In genomic region chr20:47598911-47599745, GRCh38 we compare ENCODE assay signal across 34 cellular contexts.
DNase-seq lines count a peak whose midpoint lies in the region; ATAC-seq, FAIRE-seq and TF ChIP-seq lines count a peak whose summit lies in the region.
"Had no signal": no experiment of that assay in that cellular context is flagged by ENCODE, and none has a peak within 500 bp of the region (broad histone marks: within the 10 kb centered on the region; RNA-seq: fewer than 3 reads in every experiment).

No MANE protein-coding gene starts in this region.

- H3K27ac ChIP-seq in Panc1 (ENCODE audit: low read length) = no peak overlapping the region
- no peak overlapping the region for H3K27ac ChIP-seq in body of pancreas
- H3K27ac ChIP-seq: 22Rv1, adrenal gland, parathyroid adenoma, right atrium auricular region, SJCRH30, thoracic aorta, VCaP had no signal

- H3K36me3 Mint-ChIP-seq in mesothelial cell of epicardium (peaks cover 16% of the 10 kb centered on the region), natural killer cell (no peaks in the 10 kb centered on the region)

- CTCF ChIA-PET in Panc1 (lab: Charles Lee) = interaction anchor here (0.6 kb wide), 1 partner anchor 63 kb away, joined by 3 read pairs; no protein-coding TSS in a partner anchor

- TF ChIP-seq POLR2A in GM12891 (IDR thresholded peaks at IDR 0.05; ENCODE audit: low read depth, low read length) (no peak), body of pancreas (IDR thresholded peaks at IDR 0.05) (no peak)

- H3K36me3 ChIP-seq in Panc1 (ENCODE audit: control insufficient read depth, insufficient read depth, low read length) (no peaks in the 10 kb centered on the region), body of pancreas (replicated peaks in 1 of 2; ENCODE audit: insufficient read depth in 1 of 2, low read depth in 2 of 2) (no peaks in the 10 kb centered on the region)
- H3K36me3 ChIP-seq: adrenal gland, HAP-1, right atrium auricular region, SJCRH30, thoracic aorta had no signal

- H3K4me3 Mint-ChIP-seq in mesothelial cell of epicardium (no peak overlapping the region), natural killer cell (no peak overlapping the region)
- H3K4me3 Mint-ChIP-seq: CD8-positive, alpha-beta T cell; central memory CD8-positive, alpha-beta T cell; dendritic cell treated with granulocyte-macrophage colony-stimulating factor and Interleukin-4, amounts not matched to agents 40 ng/mL and 50 ng/mL, for 4 days; endodermal cell; neural crest cell; stimulated activated naive CD8-positive, alpha-beta T cell treated with anti-CD3 and anti-CD28 coated beads, Interleukin-15, Interleukin-2, amounts not matched to agents 100 ng/mL and 50 ng/mL, for 24 hours had no signal

- intact Hi-C loops in Panc1 (cut with micrococcal nuclease; ENCODE audit: unreplicated experiment) = no loop called here
- intact Hi-C loops in body of pancreas (cut with DNase I) = no loop called here
- intact Hi-C loops in natural killer cell (cut with micrococcal nuclease) = no loop called here

- ATAC-seq in Panc1 = no peak
- ATAC-seq in body of pancreas = no peak
- no peak for ATAC-seq in natural killer cell
- ATAC-seq: CD8-positive, alpha-beta T cell had no signal

- H3K4me1 Mint-ChIP-seq in mesothelial cell of epicardium (peaks cover 45% of the 10 kb centered on the region), natural killer cell (peaks cover 24 to 28% of the 10 kb centered on the region in 2 donors)
- H3K4me1 Mint-ChIP-seq: neural crest cell had no signal

- peak; percentile 54 for FAIRE-seq in GM12891 (lab: Jason Lieb, UNC)

- H3K4me1 ChIP-seq in Panc1 (ENCODE audit: control insufficient read depth, insufficient read depth, low read length) = no peaks in the 10 kb centered on the region
- H3K4me1 ChIP-seq in body of pancreas = no peaks in the 10 kb centered on the region
- H3K4me1 ChIP-seq: parathyroid adenoma, right atrium auricular region had no signal

- H3K27me3 Mint-ChIP-seq in mesothelial cell of epicardium (ENCODE audit: low read depth) (no peaks in the 10 kb centered on the region), natural killer cell (ENCODE audit: low read depth in 2 of 2) (no peaks in the 10 kb centered on the region)
- H3K27me3 Mint-ChIP-seq: central memory CD8-positive, alpha-beta T cell; dendritic cell treated with granulocyte-macrophage colony-stimulating factor and Interleukin-4, amounts not matched to agents 40 ng/mL and 50 ng/mL, for 4 days; stimulated activated naive CD8-positive, alpha-beta T cell treated with anti-CD3 and anti-CD28 coated beads, Interleukin-15, Interleukin-2, amounts not matched to agents 100 ng/mL and 50 ng/mL, for 24 hours had no signal

- TF ChIP-seq CTCF in Panc1 (IDR thresholded peaks at IDR 0.05) = no peak
- no peak for TF ChIP-seq CTCF in mesothelial cell of epicardium (IDR thresholded peaks at IDR 0.05; ENCODE audit: unreplicated experiment)
- TF ChIP-seq CTCF in body of pancreas (IDR thresholded peaks at IDR 0.05) = no peak
- no peak for TF ChIP-seq CTCF in natural killer cell (IDR thresholded peaks at IDR 0.05)

- DNase-seq in NCI-H2029 (lab: John Stamatoyannopoulos, UW) = peak; percentile 18
- DNase-seq in NCI-H2029 treated with DMSO at 0.1 percent for 48 hours (lab: John Stamatoyannopoulos, UW) = no peak
- no peak for DNase-seq in GM12891 (ENCODE audit: insufficient read length, low spot score)
- no peak for DNase-seq in Panc1 (ENCODE audit: low read depth, low spot score)
- no peak for DNase-seq in mesothelial cell of epicardium (ENCODE audit: low spot score in 2 of 2, unreplicated experiment in 2 of 2)
- no peak for DNase-seq in body of pancreas
- no peak for DNase-seq in AG20443 (ENCODE audit: low spot score)
- no peak for DNase-seq in natural killer cell
- DNase-seq: activated CD4-positive, alpha-beta T cell treated with anti-CD3 and anti-CD28 coated beads for 4 hours; activated gamma-delta T cell treated with Interleukin-2 at 50 U/mL for 16 hours; activated T-cell treated with anti-CD3 and anti-CD28 coated beads, Interleukin-2, amount 50 U/mL, for 1 hour; adrenal gland; CD8-positive, alpha-beta T cell; DMS 273 treated with DMSO at 0.1 percent for 48 hours; endodermal cell; glutamatergic neuron; KBM-7; mammary epithelial cell; NCI-H1092 treated with DMSO at 0.1 percent for 48 hours; NCI-H1694 treated with DMSO at 0.1 percent for 48 hours; NCI-H345; SJCRH30; stimulated activated CD4-positive, alpha-beta T cell treated with anti-CD3 and anti-CD28 coated beads, Interleukin-2, amount 100 ng/mL, for 24 hours; T1000 had no signal

- BruUV-seq in Panc1 (replicated peaks; lab: Mats Ljungman, UMichigan) = TSS peak; percentile 47

- WGBS in body of pancreas, 2 donors = 84 to 90% methylated on average over 7 of the region's 7 CpGs

- POLR2A ChIA-PET in Panc1 (lab: Charles Lee) = no interaction called here

- H3K27me3 ChIP-seq in Panc1 (ENCODE audit: control insufficient read depth, insufficient read depth, low read length) (no peaks in the 10 kb centered on the region), body of pancreas (no peaks in the 10 kb centered on the region)
- H3K27me3 ChIP-seq: adrenal gland, right atrium auricular region, SJCRH30 had no signal

- H3K9me3 Mint-ChIP-seq in mesothelial cell of epicardium = no peaks in the 10 kb centered on the region
- H3K9me3 Mint-ChIP-seq in natural killer cell = no peaks in the 10 kb centered on the region
- H3K9me3 Mint-ChIP-seq: CD8-positive, alpha-beta T cell; central memory CD8-positive, alpha-beta T cell; dendritic cell treated with granulocyte-macrophage colony-stimulating factor and Interleukin-4, amounts not matched to agents 40 ng/mL and 50 ng/mL, for 4 days; stimulated activated naive CD8-positive, alpha-beta T cell treated with anti-CD3 and anti-CD28 coated beads, Interleukin-15, Interleukin-2, amounts not matched to agents 100 ng/mL and 50 ng/mL, for 24 hours had no signal

- H3K9me3 ChIP-seq in Panc1 (ENCODE audit: control insufficient read depth, insufficient read depth, low read depth, low read length) (no peaks in the 10 kb centered on the region), body of pancreas (no peaks in the 10 kb centered on the region)
- H3K9me3 ChIP-seq: adrenal gland, HAP-1, right atrium auricular region, SJCRH30, thoracic aorta had no signal

- no peak overlapping the region for H3K4me3 ChIP-seq in Panc1 (ENCODE audit: low read depth in 2 of 2, low read length in 2 of 2)
- no peak overlapping the region for H3K4me3 ChIP-seq in body of pancreas
- H3K4me3 ChIP-seq: adrenal gland, HAP-1, right atrium auricular region, SJCRH30, thoracic aorta had no signal

- in situ Hi-C loops in Panc1 (cut with HindIII; ENCODE audit: low pct_unique_long_range_greater_than_20kb, low sequenced_read_pairs) = no loop called here

- peak overlapping the region; percentile 71 for H3K27ac Mint-ChIP-seq in mesothelial cell of epicardium
- peak overlapping the region in 1 of 2 donors; percentile 7 for H3K27ac Mint-ChIP-seq in natural killer cell
- H3K27ac Mint-ChIP-seq: CD8-positive, alpha-beta T cell; dendritic cell treated with granulocyte-macrophage colony-stimulating factor and Interleukin-4, amounts not matched to agents 40 ng/mL and 50 ng/mL, for 4 days; endodermal cell; stimulated activated naive CD8-positive, alpha-beta T cell treated with anti-CD3 and anti-CD28 coated beads, Interleukin-15, Interleukin-2, amounts not matched to agents 100 ng/mL and 50 ng/mL, for 24 hours had no signal

TF ChIP-seq in GM12891, 5 proteins besides CTCF, POLR2A, EP300 and RAD21:
- no peak for TF ChIP-seq POU2F2 (IDR thresholded peaks at IDR 0.05; ENCODE audit: low read depth, low read length)
- TF ChIP-seq POLR2AphosphoS5 (IDR thresholded peaks at IDR 0.05; ENCODE audit: low read depth, low read length) = no peak
- TF ChIP-seq PAX5 (IDR thresholded peaks at IDR 0.05; ENCODE audit: insufficient read depth, low read length, severe bottlenecking) = no peak
- TF ChIP-seq TAF1 (IDR thresholded peaks at IDR 0.05; ENCODE audit: low read depth, low read length) = no peak
- no peak for TF ChIP-seq SPI1 (IDR thresholded peaks at IDR 0.05; ENCODE audit: low read depth, low read length)
